ENCODE assay signal across 25 cellular contexts in genomic region chr6:12648171-12648570, GRCh38.
"Had no signal": no experiment of that assay in that cellular context is flagged by ENCODE, and none has a peak within 500 bp of the region (broad histone marks: within the 10 kb centered on the region; RNA-seq: fewer than 3 reads in every experiment).

No MANE protein-coding gene starts in this region.

- H3K36me3 ChIP-seq: WERI-Rb-1 had no signal

- H2AFZ ChIP-seq: PC-9 had no signal

- FAIRE-seq: RCC 7860 had no signal

- H3K27ac ChIP-seq: KMS-11, PC-9, RWPE1, SK-N-MC, WERI-Rb-1 had no signal

- DNase-seq: activated CD4-positive, alpha-beta memory T cell treated with anti-CD3 and anti-CD28 coated beads, Interleukin-2, amount 10 ng/mL, durations not matched to agents 7 days and 5 days; activated CD4-positive, alpha-beta T cell treated with anti-CD3 and anti-CD28 coated beads for 1 hour; activated CD4-positive, alpha-beta T cell treated with anti-CD3 and anti-CD28 coated beads for 48 hours; activated CD4-positive, CD25-positive, alpha-beta regulatory T cell; activated CD8-positive, alpha-beta memory T cell treated with anti-CD3 and anti-CD28 coated beads for 24 hours; activated CD8-positive, alpha-beta memory T cell treated with anti-CD3 and anti-CD28 coated beads, Interleukin-2, amount 10 ng/mL, durations not matched to agents 7 days and 5 days; activated CD8-positive, alpha-beta memory T cell treated with anti-CD3 and anti-CD28 coated beads, Interleukin-2, amount 50 U/mL, for 48 hours; activated effector memory CD4-positive, alpha-beta T cell treated with Interleukin-2 at 50 U/mL for 16 hours; activated naive CD4-positive, alpha-beta T cell treated with anti-CD3 and anti-CD28 coated beads, Interleukin-2, amount 10 ng/mL, durations not matched to agents 7 days and 5 days; activated naive CD8-positive, alpha-beta T cell treated with anti-CD3 and anti-CD28 coated beads, Interleukin-2, amount 50 U/mL, for 24 hours; activated T-cell treated with anti-CD3 and anti-CD28 coated beads, Interleukin-2, amount 50 U/mL, for 48 hours; central memory CD4-positive, alpha-beta T cell; NCI-H1105; NCI-H1417 treated with DMSO at 0.1 percent for 48 hours; NCI-H187 treated with DMSO at 0.1 percent for 48 hours; NCI-H2081; NCI-H345; NCI-H524 treated with DMSO at 0.1 percent for 48 hours; PC-9; T1000; WERI-Rb-1 had no signal

- H3K4me3 ChIP-seq: PC-9, SK-N-MC had no signal

- H3K4me2 ChIP-seq: KMS-11, PC-9 had no signal
